In the genomic region with DNA sequence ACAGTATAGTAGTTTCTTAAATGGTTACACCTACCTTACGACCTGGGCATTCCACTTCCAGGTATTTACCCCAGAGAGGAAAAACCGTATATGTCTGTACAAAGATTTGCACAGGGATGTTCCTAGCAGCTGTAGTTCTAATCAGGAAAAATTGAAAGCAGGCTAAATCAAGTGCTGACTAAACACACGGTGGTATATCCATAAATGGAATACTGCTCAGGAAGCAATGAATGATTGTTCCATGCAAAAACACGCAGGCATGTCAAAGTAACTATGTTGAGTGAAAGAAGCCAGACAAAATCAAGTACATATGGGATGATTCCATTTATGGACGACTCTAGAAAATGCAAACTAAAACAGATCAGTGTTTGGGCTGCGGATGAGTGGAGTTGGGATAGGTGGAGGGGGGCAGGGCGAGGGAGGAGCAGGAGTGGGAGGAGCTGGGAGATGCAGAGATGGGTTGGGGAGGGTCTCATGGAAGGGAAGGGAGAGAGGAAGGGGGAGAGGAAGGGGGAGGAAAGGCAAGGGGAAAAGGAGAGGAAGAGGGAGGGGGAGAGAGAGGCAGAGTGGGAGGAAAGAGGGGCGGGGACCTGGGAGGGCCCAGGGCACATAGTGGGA, we compare ENCODE assay signal across 9 cellular contexts. TPM values are rescaled to one million over a fixed set of nuclear protein-coding genes. Genes with fewer than 3 reads are reported as not detected.
DNase-seq lines count a peak whose midpoint lies in the region; ATAC-seq, FAIRE-seq and TF ChIP-seq lines count a peak whose summit lies in the region.
"Had no signal": no experiment of that assay in that cellular context is flagged by ENCODE, and none has a peak within 500 bp of the region (broad histone marks: within the 10 kb centered on the region; RNA-seq: fewer than 3 reads in every experiment).

No MANE protein-coding gene starts in this region.

- intact Hi-C loops in pancreas (cut with DNase I), result no loop called here

- no peaks in the 10 kb centered on the region for H3K9me3 ChIP-seq in pancreas

- H3K4me1 Mint-ChIP-seq in activated CD8-positive, alpha-beta T cell treated with anti-CD3 and anti-CD28 coated beads, Interleukin-2, amount 10 ng/mL, durations not matched to agents 7 days and 5 days (ENCODE audit: low read depth), result peaks cover 19% of the 10 kb centered on the region
- peaks cover 16% of the 10 kb centered on the region for H3K4me1 Mint-ChIP-seq in glutamatergic neuron (ENCODE audit: low read depth, unreplicated experiment)
- peaks cover 12 to 18% of the 10 kb centered on the region in 2 donors for H3K4me1 Mint-ChIP-seq in stimulated activated naive B cell treated with anti-CD40 and anti-IgM and Interleukin-4, amounts not matched to agents 10 μg/mL and 1 μg/mL and 100 μg/mL, for 72 hours

- POLR2A ChIA-PET in activated CD8-positive, alpha-beta T cell treated with anti-CD3 and anti-CD28 coated beads, Interleukin-2, amount 10 ng/mL, durations not matched to agents 7 days and 5 days (lab: Charles Lee), result no interaction called here

- H3K9me3 Mint-ChIP-seq in activated CD8-positive, alpha-beta T cell treated with anti-CD3 and anti-CD28 coated beads, Interleukin-2, amount 10 ng/mL, durations not matched to agents 7 days and 5 days (ENCODE audit: insufficient read depth), result no peaks in the 10 kb centered on the region
- peaks cover 8% of the 10 kb centered on the region for H3K9me3 Mint-ChIP-seq in glutamatergic neuron (ENCODE audit: unreplicated experiment)
- peaks cover 0 to 5% of the 10 kb centered on the region in 2 donors for H3K9me3 Mint-ChIP-seq in stimulated activated naive B cell treated with anti-CD40 and anti-IgM and Interleukin-4, amounts not matched to agents 10 μg/mL and 1 μg/mL and 100 μg/mL, for 72 hours

- H3K27me3 Mint-ChIP-seq in activated CD8-positive, alpha-beta T cell treated with anti-CD3 and anti-CD28 coated beads, Interleukin-2, amount 10 ng/mL, durations not matched to agents 7 days and 5 days (ENCODE audit: low read depth), result peaks cover 12% of the 10 kb centered on the region
- peaks cover 10% of the 10 kb centered on the region for H3K27me3 Mint-ChIP-seq in glutamatergic neuron (ENCODE audit: unreplicated experiment)
- no peaks in the 10 kb centered on the region for H3K27me3 Mint-ChIP-seq in stimulated activated naive B cell treated with anti-CD40 and anti-IgM and Interleukin-4, amounts not matched to agents 10 μg/mL and 1 μg/mL and 100 μg/mL, for 72 hours

- no peaks in the 10 kb centered on the region for H3K36me3 ChIP-seq in pancreas

- FAIRE-seq in pancreas (lab: Jason Lieb, UNC), result no peak
- FAIRE-seq: A204.1 had no signal

- CTCF ChIA-PET in activated CD8-positive, alpha-beta T cell treated with anti-CD3 and anti-CD28 coated beads, Interleukin-2, amount 10 ng/mL, durations not matched to agents 7 days and 5 days (lab: Charles Lee), result no interaction called here

- H3K27ac Mint-ChIP-seq in activated CD8-positive, alpha-beta T cell treated with anti-CD3 and anti-CD28 coated beads, Interleukin-2, amount 10 ng/mL, durations not matched to agents 7 days and 5 days, result peak overlapping the region; percentile 5
- peak overlapping the region; percentile 36 for H3K27ac Mint-ChIP-seq in glutamatergic neuron (ENCODE audit: unreplicated experiment)
- H3K27ac Mint-ChIP-seq in stimulated activated naive B cell treated with anti-CD40 and anti-IgM and Interleukin-4, amounts not matched to agents 10 μg/mL and 1 μg/mL and 100 μg/mL, for 72 hours, result peak overlapping the region; percentile 63

- no peaks in the 10 kb centered on the region for H3K27me3 ChIP-seq in pancreas

- H3K4me1 ChIP-seq in pancreas, result peaks cover 0 to 8% (median 8%) of the 10 kb centered on the region in 3 donors

- H3K36me3 Mint-ChIP-seq in activated CD8-positive, alpha-beta T cell treated with anti-CD3 and anti-CD28 coated beads, Interleukin-2, amount 10 ng/mL, durations not matched to agents 7 days and 5 days (ENCODE audit: low read depth), result peaks cover 4% of the 10 kb centered on the region
- peaks cover 13% of the 10 kb centered on the region for H3K36me3 Mint-ChIP-seq in glutamatergic neuron (ENCODE audit: unreplicated experiment)
- no peaks in the 10 kb centered on the region for H3K36me3 Mint-ChIP-seq in stimulated activated naive B cell treated with anti-CD40 and anti-IgM and Interleukin-4, amounts not matched to agents 10 μg/mL and 1 μg/mL and 100 μg/mL, for 72 hours

- no peak for TF ChIP-seq CTCF in glutamatergic neuron (IDR thresholded peaks at IDR 0.05; ENCODE audit: partially characterized antibody, unreplicated experiment)
- no peak for TF ChIP-seq CTCF in pancreas (IDR thresholded peaks at IDR 0.05)

- H3K4me3 ChIP-seq in pancreas, result peak overlapping the region in 1 of 4 donors; percentile 11

- 36 to 42% methylated on average over 8 of the region's 8 CpGs for WGBS in pancreas, 2 donors

- ATAC-seq in activated CD8-positive, alpha-beta T cell treated with anti-CD3 and anti-CD28 coated beads, Interleukin-2, amount 10 ng/mL, durations not matched to agents 7 days and 5 days, result no peak
- no peak for ATAC-seq in stimulated activated naive B cell treated with anti-CD40 and anti-IgM and Interleukin-4, amounts not matched to agents 10 μg/mL and 1 μg/mL and 100 μg/mL, for 72 hours (replicated peaks)
- ATAC-seq in pancreas, result no peak

- peak overlapping the region; percentile 88 for H3K4me3 Mint-ChIP-seq in activated CD8-positive, alpha-beta T cell treated with anti-CD3 and anti-CD28 coated beads, Interleukin-2, amount 10 ng/mL, durations not matched to agents 7 days and 5 days
- peak overlapping the region; percentile 73 for H3K4me3 Mint-ChIP-seq in glutamatergic neuron (ENCODE audit: unreplicated experiment)
- H3K4me3 Mint-ChIP-seq in stimulated activated naive B cell treated with anti-CD40 and anti-IgM and Interleukin-4, amounts not matched to agents 10 μg/mL and 1 μg/mL and 100 μg/mL, for 72 hours, result peak overlapping the region; percentile 93 to 97

- H3K27ac ChIP-seq in pancreas, result peak overlapping the region in 2 of 4 donors; percentile 6 to 36

- in situ Hi-C loops in ACHN (cut with HindIII; ENCODE audit: low pct_ligation_motif_present, low pct_unique_long_range_greater_than_20kb, low sequenced_read_pairs), result no loop called here

- DNase-seq in DMS53 treated with DMSO at 0.1 percent for 48 hours (lab: John Stamatoyannopoulos, UW; ENCODE audit: unreplicated experiment), result peak; percentile 56
- no peak for DNase-seq in DMS53 (lab: John Stamatoyannopoulos, UW)
- no peak for DNase-seq in activated CD8-positive, alpha-beta T cell treated with anti-CD3 and anti-CD28 coated beads, Interleukin-2, amount 10 ng/mL, durations not matched to agents 7 days and 5 days
- DNase-seq in glutamatergic neuron, result no peak
- DNase-seq in stimulated activated naive B cell treated with anti-CD40 and anti-IgM and Interleukin-4, amounts not matched to agents 10 μg/mL and 1 μg/mL and 100 μg/mL, for 72 hours, result no peak
- no peak for DNase-seq in DMS114 treated with DMSO at 0.1 percent for 48 hours (lab: John Stamatoyannopoulos, UW; ENCODE audit: unreplicated experiment)
- no peak for DNase-seq in pancreas
- DNase-seq in ACHN, result no peak

RNA-seq across cellular contexts. Expression of a gene that starts 0.5 kb away (rescaled TPM):
- total RNA-seq in activated CD8-positive, alpha-beta T cell treated with anti-CD3 and anti-CD28 coated beads, Interleukin-2, amount 10 ng/mL, durations not matched to agents 7 days and 5 days, result 1 to 10 TPM; 7.8 to 9.7 TPM
- total RNA-seq in glutamatergic neuron (ENCODE audit: unreplicated experiment) (31.3 TPM), pancreas (10 to 100 TPM in 1 of 6 donors, 1 to 10 TPM in 5; 2.4 to 12.4 (median 4.7) TPM)
- polyA plus RNA-seq in pancreas, result 10 to 100 TPM; 12.3 to 14.3 TPM

Comparison
In these comparisons a context has a peak if more than half of its experiments do, and no peak if none do; other contexts are left out.
1. H3K27ac Mint-ChIP-seq: peak in every context shown above with its lines; median percentile 63 in stimulated activated naive B cell treated with anti-CD40 and anti-IgM and Interleukin-4, amounts not matched to agents 10 μg/mL and 1 μg/mL and 100 μg/mL, for 72 hours; 36 in glutamatergic neuron; 5 in activated CD8-positive, alpha-beta T cell treated with anti-CD3 and anti-CD28 coated beads, Interleukin-2, amount 10 ng/mL, durations not matched to agents 7 days and 5 days.